Comparison of ENCODE assay signal across 21 cellular contexts in the genomic region with DNA sequence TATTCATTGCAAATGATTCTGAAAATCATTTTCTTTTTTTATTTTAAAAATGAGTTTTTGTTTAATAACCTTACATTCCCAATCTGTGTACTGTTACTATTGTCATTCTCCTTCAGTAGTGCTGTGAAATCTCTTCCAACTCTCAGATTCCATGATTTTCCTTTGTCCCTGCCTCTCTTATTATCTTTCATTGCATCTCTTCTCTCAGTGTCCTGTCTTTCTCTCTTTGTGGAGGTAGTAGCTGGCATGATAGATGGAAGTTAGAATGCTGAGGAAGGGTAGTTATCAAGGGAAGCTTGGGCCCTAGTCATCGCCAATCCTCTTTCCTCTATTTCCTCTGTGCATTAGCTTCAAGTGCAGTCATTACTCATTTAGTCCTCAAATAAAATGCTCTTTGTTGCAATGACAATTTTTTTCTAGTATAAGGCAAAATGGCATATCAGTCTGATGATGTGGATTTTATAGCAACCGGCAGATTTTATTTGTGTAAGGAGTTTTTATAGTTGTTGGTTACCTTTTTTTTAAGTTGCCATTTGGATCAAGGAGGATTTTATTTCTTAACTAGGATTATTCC.
DNase-seq lines count a peak whose midpoint lies in the region; ATAC-seq and TF ChIP-seq lines count a peak whose summit lies in the region.
"Had no signal": no experiment of that assay in that cellular context is flagged by ENCODE, and none has a peak within 500 bp of the region (broad histone marks: within the 10 kb centered on the region; RNA-seq: fewer than 3 reads in every experiment).

No MANE protein-coding gene starts in this region.

- H3K4me3 ChIP-seq in SK-N-SH (ENCODE audit: low read depth in 2 of 2, low read length in 1 of 2) (no peak overlapping the region), PC-3 (ENCODE audit: low read length) (no peak overlapping the region), upper lobe of left lung (no peak overlapping the region)
- H3K4me3 ChIP-seq: BLaER1, GM12878, GM23338, HAP-1 had no signal

- BruUV-seq in PC-3 (replicated peaks; lab: Mats Ljungman, UMichigan): no TSS peak

- H3K4me1 ChIP-seq in SK-N-SH (ENCODE audit: control insufficient read depth in 1 of 2, insufficient read depth in 2 of 2, low read depth in 1 of 2, low read length in 1 of 2) (peaks cover 0 to 30% of the 10 kb centered on the region in 2 experiments; a peak in 2 of 4 replicates), PC-3 (ENCODE audit: insufficient read depth, low read length) (peaks cover 31% of the 10 kb centered on the region), upper lobe of left lung (no peaks in the 10 kb centered on the region)
- H3K4me1 ChIP-seq: BLaER1 had no signal

- H4K20me1 ChIP-seq in SK-N-SH (ENCODE audit: insufficient read depth) (no peaks in the 10 kb centered on the region), PC-3 (ENCODE audit: low read length) (no peaks in the 10 kb centered on the region)
- H4K20me1 ChIP-seq: BLaER1 had no signal

- no peaks in the 10 kb centered on the region for H3K9me2 ChIP-seq in SK-N-SH
- H3K9me2 ChIP-seq in PC-3 (replicated peaks; ENCODE audit: low read length): no peaks in the 10 kb centered on the region

- TF ChIP-seq POLR2A in upper lobe of left lung (IDR thresholded peaks at IDR 0.05): no peak

- peaks cover 6% of the 10 kb centered on the region for H3F3A ChIP-seq in SK-N-SH (replicated peaks; ENCODE audit: insufficient read depth)
- H3F3A ChIP-seq in PC-3 (ENCODE audit: low read length, unreplicated experiment): no peaks in the 10 kb centered on the region

- intact Hi-C loops in PC-3 (cut with micrococcal nuclease): no loop called here

- DNase-seq in SK-N-SH: no peak
- DNase-seq in PC-3: peak; percentile 57
- no peak for DNase-seq in WTC11 (ENCODE audit: low spot score)
- DNase-seq in amygdala (lab: John Stamatoyannopoulos, UW): no peak
- no peak for DNase-seq in upper lobe of left lung
- DNase-seq: Caco-2; CD4-positive, CD25-positive, alpha-beta regulatory T cell; CD8-positive, alpha-beta T cell; DMS153; DND-41; GDM1; HFFc6 had no signal

- H3K4me3 Mint-ChIP-seq in WTC11: no peak overlapping the region
- H3K4me3 Mint-ChIP-seq: B cell; CD4-positive, CD25-positive, alpha-beta regulatory T cell; CD8-positive, alpha-beta T cell; GM23338; HFFc6 had no signal

- no peak for TF ChIP-seq RAD21 in SK-N-SH (IDR thresholded peaks at IDR 0.05; ENCODE audit: low read length)

- WGBS in SK-N-SH (ENCODE audit: low lambda C conversion rate): 92% methylated on average over 2 of the region's 2 CpGs
- 93 to 95% methylated on average over 2 of the region's 2 CpGs for WGBS in upper lobe of left lung, 2 donors

- H3K4me1 Mint-ChIP-seq in WTC11: peaks cover 16% of the 10 kb centered on the region
- H3K4me1 Mint-ChIP-seq: B cell had no signal

- H3K4me2 ChIP-seq in SK-N-SH (no peak overlapping the region), PC-3 (ENCODE audit: low read length) (peak overlapping the region; percentile 10)
- H3K4me2 ChIP-seq: BLaER1, GM23338 had no signal

- POLR2A ChIA-PET in SK-N-SH (lab: Yijun Ruan, JAX) (interaction anchor here (0.7 kb wide), 1 partner anchor 442 kb away, joined by 3 read pairs; no protein-coding TSS in a partner anchor), PC-3 (lab: Charles Lee; ENCODE audit: unreplicated experiment) (no interaction called here), WTC11 (lab: Charles Lee) (no interaction called here)

- H3K27me3 Mint-ChIP-seq in WTC11 (ENCODE audit: low read depth): no peaks in the 10 kb centered on the region
- H3K27me3 Mint-ChIP-seq: B cell; CD4-positive, CD25-positive, alpha-beta regulatory T cell had no signal

- TF ChIP-seq CTCF in SK-N-SH (IDR thresholded peaks at IDR 0.05): no peak
- no peak for TF ChIP-seq CTCF in PC-3 (conservative IDR thresholded peaks at IDR 0.05; ENCODE audit: low read depth, low read length)
- TF ChIP-seq CTCF in WTC11 (IDR thresholded peaks at IDR 0.05): no peak
- no peak for TF ChIP-seq CTCF in upper lobe of left lung (IDR thresholded peaks at IDR 0.05)

- TF ChIP-seq EP300 in SK-N-SH (IDR thresholded peaks at IDR 0.05; ENCODE audit: borderline replicate concordance in 1 of 2, low read depth in 1 of 2, low read length in 1 of 2): no peak
- no peak for TF ChIP-seq EP300 in upper lobe of left lung (IDR thresholded peaks at IDR 0.05)

- H3K36me3 ChIP-seq in SK-N-SH (replicated peaks in 1 of 2; ENCODE audit: control insufficient read depth in 1 of 2, insufficient read depth in 2 of 2, low read length in 1 of 2) (no peaks in the 10 kb centered on the region), PC-3 (ENCODE audit: low read depth, low read length) (no peaks in the 10 kb centered on the region), upper lobe of left lung (no peaks in the 10 kb centered on the region)
- H3K36me3 ChIP-seq: BLaER1, HAP-1 had no signal

- H3K79me2 ChIP-seq in SK-N-SH (ENCODE audit: insufficient read depth) (no peaks in the 10 kb centered on the region), PC-3 (ENCODE audit: low read length) (no peaks in the 10 kb centered on the region)

- H3K36me3 Mint-ChIP-seq in WTC11: no peaks in the 10 kb centered on the region
- H3K36me3 Mint-ChIP-seq: CD4-positive, CD25-positive, alpha-beta regulatory T cell had no signal

- H3K27me3 ChIP-seq in SK-N-SH (ENCODE audit: insufficient read depth) (no peaks in the 10 kb centered on the region), PC-3 (ENCODE audit: low read length) (no peaks in the 10 kb centered on the region), upper lobe of left lung (no peaks in the 10 kb centered on the region)
- H3K27me3 ChIP-seq: BLaER1 had no signal

- no peak overlapping the region for H3K9ac ChIP-seq in SK-N-SH
- no peak overlapping the region for H3K9ac ChIP-seq in PC-3 (ENCODE audit: low read length)
- H3K9ac ChIP-seq: BLaER1 had no signal

- H2AFZ ChIP-seq in SK-N-SH (ENCODE audit: low read depth) (no peak overlapping the region), PC-3 (ENCODE audit: low read length) (no peak overlapping the region; the same call in 1 of the 2 replicates)
- H2AFZ ChIP-seq: GM23338 had no signal

- ATAC-seq in SK-N-SH treated with all-trans-retinoic acid at 6 μM for 48 hours: no peak
- peak; percentile 64 for ATAC-seq in PC-3
- ATAC-seq in WTC11: no peak
- ATAC-seq in upper lobe of left lung (ENCODE audit: low FRiP score in 2 of 2): no peak
- ATAC-seq in GM18907 (IDR thresholded peaks at IDR 0.05; ENCODE audit: unreplicated experiment): no peak
- ATAC-seq: CD8-positive, alpha-beta T cell; GM23338 had no signal

- H3K27ac Mint-ChIP-seq in WTC11: peak overlapping the region; percentile 2; the same call in 1 of the 2 replicates
- H3K27ac Mint-ChIP-seq: B cell; CD8-positive, alpha-beta T cell; HFFc6 had no signal

- H3K9me3 ChIP-seq in SK-N-SH (no peaks in the 10 kb centered on the region), PC-3 (ENCODE audit: low read length) (no peaks in the 10 kb centered on the region), upper lobe of left lung (no peaks in the 10 kb centered on the region)
- H3K9me3 ChIP-seq: BLaER1, Caco-2, HAP-1 had no signal

- CTCF ChIA-PET in SK-N-SH (lab: Yijun Ruan, JAX): interaction anchor here (0.6 to 3.5 kb wide), 8 partner anchors 8 to 386 kb away, joined by 3 to 38 read pairs (median 3); no protein-coding TSS in a partner anchor
- CTCF ChIA-PET in PC-3 (lab: Charles Lee): no interaction called here
- CTCF ChIA-PET in WTC11 (lab: Charles Lee): no interaction called here

- peak overlapping the region in 1 of 2 experiments; percentile 25; a peak in 1 of 4 replicates for H3K27ac ChIP-seq in SK-N-SH (ENCODE audit: low read depth in 2 of 2, low read length in 1 of 2)
- H3K27ac ChIP-seq in PC-3 (ENCODE audit: low read length): peak overlapping the region; percentile 23
- no peak overlapping the region for H3K27ac ChIP-seq in upper lobe of left lung
- H3K27ac ChIP-seq: 22Rv1, BLaER1, C4-2B had no signal

- H3K9me3 Mint-ChIP-seq in WTC11: no peaks in the 10 kb centered on the region
- H3K9me3 Mint-ChIP-seq: CD4-positive, CD25-positive, alpha-beta regulatory T cell; CD8-positive, alpha-beta T cell; GM23338; HFFc6 had no signal

TF ChIP-seq in SK-N-SH, 30 proteins besides CTCF, POLR2A, EP300 and RAD21:
- TF ChIP-seq GABPA (IDR thresholded peaks at IDR 0.05; ENCODE audit: low read depth): no peak
- TF ChIP-seq GATA2 (CRISPR knock-in tag; IDR thresholded peaks at IDR 0.05): 0 out of 2 replicates have a peak, but pooled peaks have one; percentile 31
- no peak for TF ChIP-seq NRF1 (IDR thresholded peaks at IDR 0.05; ENCODE audit: low read depth, low read length)

TF ChIP-seq in SK-N-SH treated with all-trans-retinoic acid at 6 μM for 48 hours, 23 proteins besides CTCF, POLR2A, EP300 and RAD21 (continues in another document):
- TF ChIP-seq ZNF565 (CRISPR knock-in tag; conservative IDR thresholded peaks at IDR 0.05; ENCODE audit: low read depth) (no peak), ZNF8 (CRISPR knock-in tag; IDR thresholded peaks at IDR 0.05) (no peak), CSDC2 (CRISPR knock-in tag; IDR thresholded peaks at IDR 0.05) (no peak)
- TF ChIP-seq, protein P1, sequence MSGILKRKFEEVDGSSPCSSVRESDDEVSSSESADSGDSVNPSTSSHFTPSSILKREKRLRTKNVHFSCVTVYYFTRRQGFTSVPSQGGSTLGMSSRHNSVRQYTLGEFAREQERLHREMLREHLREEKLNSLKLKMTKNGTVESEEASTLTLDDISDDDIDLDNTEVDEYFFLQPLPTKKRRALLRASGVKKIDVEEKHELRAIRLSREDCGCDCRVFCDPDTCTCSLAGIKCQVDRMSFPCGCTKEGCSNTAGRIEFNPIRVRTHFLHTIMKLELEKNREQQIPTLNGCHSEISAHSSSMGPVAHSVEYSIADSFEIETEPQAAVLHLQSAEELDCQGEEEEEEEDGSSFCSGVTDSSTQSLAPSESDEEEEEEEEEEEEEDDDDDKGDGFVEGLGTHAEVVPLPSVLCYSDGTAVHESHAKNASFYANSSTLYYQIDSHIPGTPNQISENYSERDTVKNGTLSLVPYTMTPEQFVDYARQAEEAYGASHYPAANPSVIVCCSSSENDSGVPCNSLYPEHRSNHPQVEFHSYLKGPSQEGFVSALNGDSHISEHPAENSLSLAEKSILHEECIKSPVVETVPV (CRISPR knock-in tag; IDR thresholded peaks at IDR 0.05): no peak

TF ChIP-seq in WTC11, 78 proteins besides CTCF, POLR2A, EP300 and RAD21 (continues in another document):
- TF ChIP-seq ATF1 (CRISPR knock-in tag; IDR thresholded peaks at IDR 0.05): no peak
